ENCODE assay signal across 1 cellular context in the genomic region with DNA sequence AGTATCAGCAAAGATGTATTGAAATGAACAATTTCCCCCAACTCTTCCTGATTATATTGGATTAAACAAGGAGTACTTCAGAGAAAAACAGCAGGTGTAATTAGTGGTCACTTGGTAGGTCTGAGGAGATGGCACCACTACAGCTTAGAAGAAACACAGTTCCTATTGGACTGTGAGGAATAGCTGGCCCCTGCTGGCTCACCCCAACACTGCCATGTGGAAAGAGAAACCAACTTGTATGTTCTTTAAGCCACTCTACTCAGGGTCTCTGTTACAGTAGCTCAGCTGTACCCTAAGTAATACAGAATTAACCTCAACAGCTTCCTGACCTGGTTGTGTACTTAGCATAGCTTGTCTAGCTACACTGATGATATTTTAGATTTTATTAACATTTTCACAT.
TF ChIP-seq lines count a peak whose summit lies in the region.

No MANE protein-coding gene starts in this region.

TF ChIP-seq in K562, 482 proteins besides CTCF, POLR2A, EP300 and RAD21 (continued from another document):
- no peak for TF ChIP-seq NONO (IDR thresholded peaks at IDR 0.05; ENCODE audit: low read depth in 2 of 2, low read length in 1 of 2)
- no peak for TF ChIP-seq STAT5B (CRISPR knock-in tag; IDR thresholded peaks at IDR 0.05)
- TF ChIP-seq, protein P1, sequence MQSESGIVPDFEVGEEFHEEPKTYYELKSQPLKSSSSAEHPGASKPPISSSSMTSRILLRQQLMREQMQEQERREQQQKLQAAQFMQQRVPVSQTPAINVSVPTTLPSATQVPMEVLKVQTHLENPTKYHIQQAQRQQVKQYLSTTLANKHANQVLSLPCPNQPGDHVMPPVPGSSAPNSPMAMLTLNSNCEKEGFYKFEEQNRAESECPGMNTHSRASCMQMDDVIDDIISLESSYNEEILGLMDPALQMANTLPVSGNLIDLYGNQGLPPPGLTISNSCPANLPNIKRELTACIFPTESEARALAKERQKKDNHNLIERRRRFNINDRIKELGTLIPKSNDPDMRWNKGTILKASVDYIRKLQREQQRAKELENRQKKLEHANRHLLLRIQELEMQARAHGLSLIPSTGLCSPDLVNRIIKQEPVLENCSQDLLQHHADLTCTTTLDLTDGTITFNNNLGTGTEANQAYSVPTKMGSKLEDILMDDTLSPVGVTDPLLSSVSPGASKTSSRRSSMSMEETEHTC (IDR thresholded peaks at IDR 0.05), result no peak
- TF ChIP-seq, protein P2, sequence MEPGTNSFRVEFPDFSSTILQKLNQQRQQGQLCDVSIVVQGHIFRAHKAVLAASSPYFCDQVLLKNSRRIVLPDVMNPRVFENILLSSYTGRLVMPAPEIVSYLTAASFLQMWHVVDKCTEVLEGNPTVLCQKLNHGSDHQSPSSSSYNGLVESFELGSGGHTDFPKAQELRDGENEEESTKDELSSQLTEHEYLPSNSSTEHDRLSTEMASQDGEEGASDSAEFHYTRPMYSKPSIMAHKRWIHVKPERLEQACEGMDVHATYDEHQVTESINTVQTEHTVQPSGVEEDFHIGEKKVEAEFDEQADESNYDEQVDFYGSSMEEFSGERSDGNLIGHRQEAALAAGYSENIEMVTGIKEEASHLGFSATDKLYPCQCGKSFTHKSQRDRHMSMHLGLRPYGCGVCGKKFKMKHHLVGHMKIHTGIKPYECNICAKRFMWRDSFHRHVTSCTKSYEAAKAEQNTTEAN (CRISPR knock-in tag; IDR thresholded peaks at IDR 0.05), result no peak
- no peak for TF ChIP-seq TARDBP (IDR thresholded peaks at IDR 0.05)
- TF ChIP-seq ZNF561 (CRISPR knock-in tag; conservative IDR thresholded peaks at IDR 0.05), result no peak
- no peak for TF ChIP-seq PRPF4 (IDR thresholded peaks at IDR 0.05; ENCODE audit: insufficient read depth, low read depth, low read length, poor library complexity, severe bottlenecking)
- TF ChIP-seq, protein P3, sequence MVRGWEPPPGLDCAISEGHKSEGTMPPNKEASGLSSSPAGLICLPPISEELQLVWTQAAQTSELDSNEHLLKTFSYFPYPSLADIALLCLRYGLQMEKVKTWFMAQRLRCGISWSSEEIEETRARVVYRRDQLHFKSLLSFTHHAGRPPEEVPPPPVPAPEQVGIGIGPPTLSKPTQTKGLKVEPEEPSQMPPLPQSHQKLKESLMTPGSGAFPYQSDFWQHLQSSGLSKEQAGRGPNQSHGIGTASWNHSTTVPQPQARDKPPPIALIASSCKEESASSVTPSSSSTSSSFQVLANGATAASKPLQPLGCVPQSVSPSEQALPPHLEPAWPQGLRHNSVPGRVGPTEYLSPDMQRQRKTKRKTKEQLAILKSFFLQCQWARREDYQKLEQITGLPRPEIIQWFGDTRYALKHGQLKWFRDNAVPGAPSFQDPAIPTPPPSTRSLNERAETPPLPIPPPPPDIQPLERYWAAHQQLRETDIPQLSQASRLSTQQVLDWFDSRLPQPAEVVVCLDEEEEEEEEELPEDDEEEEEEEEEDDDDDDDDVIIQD (CRISPR knock-in tag; IDR thresholded peaks at IDR 0.05), result no peak
- no peak for TF ChIP-seq ZNF174 (CRISPR knock-in tag; IDR thresholded peaks at IDR 0.05)
- no peak for TF ChIP-seq TOE1 (IDR thresholded peaks at IDR 0.05; ENCODE audit: borderline replicate concordance)
- no peak for TF ChIP-seq TOE1 (CRISPR knock-in tag; IDR thresholded peaks at IDR 0.05; ENCODE audit: borderline replicate concordance, low read depth)
- TF ChIP-seq ZNF830 (CRISPR knock-in tag; IDR thresholded peaks at IDR 0.05), result no peak
- no peak for TF ChIP-seq SMAD2 (IDR thresholded peaks at IDR 0.05; ENCODE audit: low read depth, low read length)
